In the genomic region with DNA sequence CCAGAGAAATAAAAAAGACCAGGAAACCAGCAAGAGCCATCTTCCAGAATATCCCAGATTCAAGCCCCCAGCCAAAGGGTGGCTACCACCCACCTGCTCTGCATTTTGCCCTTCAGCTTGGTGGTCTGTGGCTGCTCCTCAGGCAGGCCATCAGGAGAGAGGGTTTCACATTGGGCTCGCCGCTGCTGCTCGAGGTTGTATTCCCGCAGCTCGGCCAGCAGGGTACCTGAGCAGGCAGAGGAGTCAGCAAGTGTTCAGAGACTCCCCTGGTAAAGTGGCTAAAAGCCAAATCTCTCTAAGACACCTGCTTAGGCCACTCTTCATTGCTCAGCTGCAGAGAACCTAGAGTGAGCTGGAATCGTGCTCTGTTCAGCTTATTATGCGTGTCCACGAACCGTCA, we compare ENCODE assay signal across 23 cellular contexts.
A peak's percentile ranks its signal among the peaks of the same experiment; 100 is the strongest.
DNase-seq lines count a peak whose midpoint lies in the region; ATAC-seq and TF ChIP-seq lines count a peak whose summit lies in the region.
"Had no signal": no experiment of that assay in that cellular context is flagged by ENCODE, and none has a peak within 500 bp of the region (broad histone marks: within the 10 kb centered on the region; RNA-seq: fewer than 3 reads in every experiment).

No MANE protein-coding gene starts in this region.

- H4K5ac ChIP-seq in H9 (ENCODE audit: insufficient read length, low read depth, low read length) = no peak overlapping the region
- H4K5ac ChIP-seq in mesendoderm (ENCODE audit: low read length) = no peak overlapping the region

- H4K20me1 ChIP-seq in H9 (ENCODE audit: control insufficient read depth, insufficient read depth, insufficient read length) (peaks cover 2% of the 10 kb centered on the region), PC-3 (ENCODE audit: low read length) (no peaks in the 10 kb centered on the region)

- H3T11ph ChIP-seq in H9 (ENCODE audit: low read length) = no peak overlapping the region

- no peak overlapping the region for H3K23ac ChIP-seq in H9 (ENCODE audit: insufficient read length, low read depth, low read length)
- H3K23ac ChIP-seq in mesendoderm (ENCODE audit: low read length) = no peak overlapping the region

- H4K91ac ChIP-seq in H9 (ENCODE audit: insufficient read length, low read depth, low read length) = no peak overlapping the region

- POLR2A ChIA-PET in PC-3 (lab: Charles Lee; ENCODE audit: unreplicated experiment) = no interaction called here

- H2BK5ac ChIP-seq in H9 (ENCODE audit: insufficient read length, low read length) = no peak overlapping the region
- H2BK5ac ChIP-seq in mesendoderm (ENCODE audit: low read length) = no peak overlapping the region

- H2AK5ac ChIP-seq in H9 (ENCODE audit: insufficient read length, low read length) (no peak overlapping the region), mesendoderm (ENCODE audit: low read length) (no peak overlapping the region)

- no peak overlapping the region for H3K9ac ChIP-seq in H9 (ENCODE audit: extremely low read depth, insufficient read length, low read length)
- no peak overlapping the region for H3K9ac ChIP-seq in PC-3 (ENCODE audit: low read length)
- H3K9ac ChIP-seq in mesendoderm (ENCODE audit: low read length) = no peak overlapping the region
- H3K9ac ChIP-seq: BLaER1 treated with 17β-estradiol and CSF1 and Interleukin-3, amounts not matched to agents 10 nM and 100 nM; GM23248; KMS-11 had no signal

- no peaks in the 10 kb centered on the region for H3K9me2 ChIP-seq in PC-3 (replicated peaks; ENCODE audit: low read length)

- no peaks in the 10 kb centered on the region for H3K79me1 ChIP-seq in H9 (ENCODE audit: insufficient read depth, low read depth, low read length, poor library complexity, severe bottlenecking)
- H3K79me1 ChIP-seq in mesendoderm (ENCODE audit: low read length) = no peaks in the 10 kb centered on the region

- no peak overlapping the region for H4K8ac ChIP-seq in H9 (replicated peaks; ENCODE audit: insufficient read length, low read depth, low read length)
- no peak overlapping the region for H4K8ac ChIP-seq in mesendoderm (ENCODE audit: low read depth, low read length)

- intact Hi-C loops in PC-3 (cut with micrococcal nuclease) = no loop called here

- no peak overlapping the region for H2BK12ac ChIP-seq in H9 (ENCODE audit: insufficient read length, low read depth, low read length)

- H3K36me3 ChIP-seq in PC-3 (ENCODE audit: low read depth, low read length) (peaks cover 78% of the 10 kb centered on the region), mesendoderm (ENCODE audit: control insufficient read depth, insufficient read depth, low read length) (peaks cover 9% of the 10 kb centered on the region)

- no peak overlapping the region for H2BK20ac ChIP-seq in H9 (ENCODE audit: low read depth, low read length, poor library complexity, severe bottlenecking)

- no CpG with 5 or more reads among the region's 9 CpGs for WGBS in H9 (ENCODE audit: extremely low coverage, insufficient read length, low lambda C conversion rate)
- WGBS in mesendoderm (ENCODE audit: extremely low coverage, insufficient coverage, low lambda C conversion rate) = no CpG with 5 or more reads among the region's 9 CpGs

- DNase-seq in activated T-cell treated with anti-CD3 and anti-CD28 coated beads, Interleukin-2, amount 50 U/mL, for 72 hours = no peak
- no peak for DNase-seq in activated T-cell treated with anti-CD3 and anti-CD28 coated beads, Interleukin-2, amount 50 U/mL, for 4 hours
- no peak for DNase-seq in H9
- no peak for DNase-seq in PC-3
- DNase-seq in mesendoderm = peak; percentile 14
- DNase-seq in stimulated activated CD4-positive, alpha-beta T cell treated with anti-CD3 and anti-CD28 coated beads, Interleukin-4, amount 100 ng/mL, for 1 hour = no peak
- DNase-seq in NCI-H510A (lab: John Stamatoyannopoulos, UW) = no peak
- DNase-seq: Caco-2; CD4-positive, alpha-beta memory T cell; DMS53; GM23248; HCEC 1CT; IMR-90; NCI-H1105; NCI-H2029 treated with DMSO at 0.1 percent for 48 hours; NCI-H2171 treated with DMSO at 0.1 percent for 48 hours; NK-92 treated with Interleukin-12 subunit alpha and Interleukin-12 subunit beta, amount 100 ng/mL, for 24 hours; SJCRH30; T-helper 1 cell had no signal

- H3K9me3 ChIP-seq in H9 (ENCODE audit: control insufficient read depth, low read depth, low read length) (peaks cover 37% of the 10 kb centered on the region), PC-3 (ENCODE audit: low read length) (no peaks in the 10 kb centered on the region)
- H3K9me3 ChIP-seq: BLaER1 treated with 17β-estradiol and CSF1 and Interleukin-3, amounts not matched to agents 10 nM and 100 nM; Caco-2; SJCRH30 had no signal

- H3K27me3 ChIP-seq in H9 (ENCODE audit: insufficient read depth, low read length) = no peaks in the 10 kb centered on the region
- no peaks in the 10 kb centered on the region for H3K27me3 ChIP-seq in PC-3 (ENCODE audit: low read length)
- H3K27me3 ChIP-seq in mesendoderm (ENCODE audit: insufficient read depth, low read length, poor library complexity) = no peaks in the 10 kb centered on the region
- H3K27me3 ChIP-seq: SJCRH30 had no signal

- no peaks in the 10 kb centered on the region for H3K4me1 Mint-ChIP-seq in activated T-cell treated with anti-CD3 and anti-CD28 coated beads, Interleukin-2, amount 50 U/mL, for 72 hours (ENCODE audit: low read depth)
- peaks cover 3% of the 10 kb centered on the region for H3K4me1 Mint-ChIP-seq in activated T-cell treated with anti-CD3 and anti-CD28 coated beads, Interleukin-2, amount 50 U/mL, for 4 hours (ENCODE audit: low read depth)
- no peaks in the 10 kb centered on the region for H3K4me1 Mint-ChIP-seq in H9

- H2BK15ac ChIP-seq in H9 (ENCODE audit: low read depth, low read length) = no peak overlapping the region
- no peak overlapping the region for H2BK15ac ChIP-seq in mesendoderm (replicated peaks; ENCODE audit: low read depth)

- no peaks in the 10 kb centered on the region for H3F3A ChIP-seq in PC-3 (ENCODE audit: low read length, unreplicated experiment)

- H3K4me2 ChIP-seq in H9 (ENCODE audit: insufficient read depth, insufficient read length, low read length) (no peak overlapping the region), PC-3 (ENCODE audit: low read length) (no peak overlapping the region), mesendoderm (ENCODE audit: low read length) (no peak overlapping the region)
- H3K4me2 ChIP-seq: BLaER1 treated with 17β-estradiol and CSF1 and Interleukin-3, amounts not matched to agents 10 nM and 100 nM; KMS-11 had no signal

- H3K4me3 ChIP-seq in PC-3 (ENCODE audit: low read length) (no peak overlapping the region), mesendoderm (ENCODE audit: low read length) (no peak overlapping the region)
- H3K4me3 ChIP-seq: BLaER1 treated with 17β-estradiol and CSF1 and Interleukin-3, amounts not matched to agents 10 nM and 100 nM; GM23248; SJCRH30 had no signal

- ATAC-seq in activated T-cell treated with anti-CD3 and anti-CD28 coated beads, Interleukin-2, amount 50 U/mL, for 72 hours (replicated peaks in 1 of 2) = no peak
- no peak for ATAC-seq in activated T-cell treated with anti-CD3 and anti-CD28 coated beads, Interleukin-2, amount 50 U/mL, for 4 hours
- ATAC-seq in PC-3 (no peak), HG03571 (IDR thresholded peaks at IDR 0.05; ENCODE audit: unreplicated experiment) (no peak)
- ATAC-seq: Panc1 had no signal

- H3K79me2 ChIP-seq in H9 (ENCODE audit: insufficient read depth, low read length) = no peaks in the 10 kb centered on the region
- no peaks in the 10 kb centered on the region for H3K79me2 ChIP-seq in PC-3 (ENCODE audit: low read length)
- H3K79me2 ChIP-seq in mesendoderm (ENCODE audit: control insufficient read depth, insufficient read depth, low read length) = no peaks in the 10 kb centered on the region

- H2BK120ac ChIP-seq in H9 (ENCODE audit: low read depth, low read length, poor library complexity, severe bottlenecking) = no peak overlapping the region
- H2BK120ac ChIP-seq in mesendoderm (ENCODE audit: low read depth, low read length) = no peak overlapping the region

- H3K4me1 ChIP-seq in H9 (ENCODE audit: insufficient read depth, low read length) = no peaks in the 10 kb centered on the region
- H3K4me1 ChIP-seq in PC-3 (ENCODE audit: insufficient read depth, low read length) = peaks cover 5% of the 10 kb centered on the region
- no peaks in the 10 kb centered on the region for H3K4me1 ChIP-seq in mesendoderm (ENCODE audit: control insufficient read depth, low read depth, low read length)
- H3K4me1 ChIP-seq: BLaER1 treated with 17β-estradiol and CSF1 and Interleukin-3, amounts not matched to agents 10 nM and 100 nM; SJCRH30 had no signal

- H3K56ac ChIP-seq in H9 (ENCODE audit: insufficient read length, low read depth, low read length) (no peak overlapping the region), mesendoderm (ENCODE audit: low read length) (no peak overlapping the region)

- no peaks in the 10 kb centered on the region for H3K9me3 Mint-ChIP-seq in activated T-cell treated with anti-CD3 and anti-CD28 coated beads, Interleukin-2, amount 50 U/mL, for 72 hours
- H3K9me3 Mint-ChIP-seq in activated T-cell treated with anti-CD3 and anti-CD28 coated beads, Interleukin-2, amount 50 U/mL, for 4 hours = no peaks in the 10 kb centered on the region
- H3K9me3 Mint-ChIP-seq in H9 = peaks cover 69 to 70% of the 10 kb centered on the region in 2 experiments
- H3K9me3 Mint-ChIP-seq: CD4-positive, alpha-beta memory T cell had no signal

- no peak overlapping the region for H3K14ac ChIP-seq in H9 (ENCODE audit: insufficient read depth, low read length)

- TF ChIP-seq CTCF in H9 (conservative IDR thresholded peaks at IDR 0.05) (0 out of 3 replicates have a peak, but pooled peaks have one; percentile 14), PC-3 (conservative IDR thresholded peaks at IDR 0.05; ENCODE audit: low read depth, low read length) (0 out of 2 replicates have a peak, but pooled peaks have one; percentile 11)

- H3K27me3 Mint-ChIP-seq in activated T-cell treated with anti-CD3 and anti-CD28 coated beads, Interleukin-2, amount 50 U/mL, for 72 hours (ENCODE audit: low read depth) = peaks cover 16% of the 10 kb centered on the region
- H3K27me3 Mint-ChIP-seq in activated T-cell treated with anti-CD3 and anti-CD28 coated beads, Interleukin-2, amount 50 U/mL, for 4 hours (ENCODE audit: low read depth) = no peaks in the 10 kb centered on the region
- no peaks in the 10 kb centered on the region; the same call in 1 of the 2 replicates for H3K27me3 Mint-ChIP-seq in H9 (ENCODE audit: low read depth)
- H3K27me3 Mint-ChIP-seq: CD4-positive, alpha-beta memory T cell had no signal

- H3K23me2 ChIP-seq in H9 (ENCODE audit: insufficient read length, low read depth, low read length, poor library complexity, severe bottlenecking) = no peaks in the 10 kb centered on the region

- H2AFZ ChIP-seq in H9 (ENCODE audit: low read length) = no peak overlapping the region
- no peak overlapping the region for H2AFZ ChIP-seq in PC-3 (ENCODE audit: low read length)
- H2AFZ ChIP-seq: GM23248 had no signal

- CTCF ChIA-PET in PC-3 (lab: Charles Lee) = no interaction called here

- no TSS peak for BruUV-seq in PC-3 (replicated peaks; lab: Mats Ljungman, UMichigan)

- peak overlapping the region; percentile 80 for H3K27ac Mint-ChIP-seq in activated T-cell treated with anti-CD3 and anti-CD28 coated beads, Interleukin-2, amount 50 U/mL, for 72 hours
- H3K27ac Mint-ChIP-seq in H9 = no peak overlapping the region

- H3K4me3 Mint-ChIP-seq in activated T-cell treated with anti-CD3 and anti-CD28 coated beads, Interleukin-2, amount 50 U/mL, for 72 hours = no peak overlapping the region
- no peak overlapping the region for H3K4me3 Mint-ChIP-seq in activated T-cell treated with anti-CD3 and anti-CD28 coated beads, Interleukin-2, amount 50 U/mL, for 4 hours
- no peak overlapping the region for H3K4me3 Mint-ChIP-seq in H9
- H3K4me3 Mint-ChIP-seq: CD4-positive, alpha-beta memory T cell had no signal

- H3K4ac ChIP-seq in H9 (ENCODE audit: low read depth, low read length) (no peak overlapping the region), mesendoderm (ENCODE audit: low read depth, low read length) (no peak overlapping the region)

- no peak overlapping the region for H3K27ac ChIP-seq in H9 (ENCODE audit: insufficient read length, low read depth, low read length)
- H3K27ac ChIP-seq in PC-3 (ENCODE audit: low read length) = no peak overlapping the region
- no peak overlapping the region for H3K27ac ChIP-seq in mesendoderm (ENCODE audit: low read depth, low read length)
- H3K27ac ChIP-seq: BLaER1 treated with 17β-estradiol and CSF1 and Interleukin-3, amounts not matched to agents 10 nM and 100 nM; GM23248; KMS-11; SJCRH30 had no signal

- H3K18ac ChIP-seq in H9 (ENCODE audit: insufficient read length, low read depth, low read length) (no peak overlapping the region), mesendoderm (ENCODE audit: low read length) (no peak overlapping the region)

- H3K36me3 Mint-ChIP-seq in activated T-cell treated with anti-CD3 and anti-CD28 coated beads, Interleukin-2, amount 50 U/mL, for 72 hours (ENCODE audit: insufficient read depth in 2 of 2) = peaks cover 13 to 29% of the 10 kb centered on the region in 2 donors
- peaks cover 32% of the 10 kb centered on the region for H3K36me3 Mint-ChIP-seq in activated T-cell treated with anti-CD3 and anti-CD28 coated beads, Interleukin-2, amount 50 U/mL, for 4 hours (ENCODE audit: insufficient read depth)
- peaks cover 69 to 98% (median 88%) of the 10 kb centered on the region in 3 experiments for H3K36me3 Mint-ChIP-seq in H9 (ENCODE audit: insufficient read depth in 1 of 3, low read depth in 3 of 3)
